13 cellular contexts compared by ENCODE assay signal in the genomic region with DNA sequence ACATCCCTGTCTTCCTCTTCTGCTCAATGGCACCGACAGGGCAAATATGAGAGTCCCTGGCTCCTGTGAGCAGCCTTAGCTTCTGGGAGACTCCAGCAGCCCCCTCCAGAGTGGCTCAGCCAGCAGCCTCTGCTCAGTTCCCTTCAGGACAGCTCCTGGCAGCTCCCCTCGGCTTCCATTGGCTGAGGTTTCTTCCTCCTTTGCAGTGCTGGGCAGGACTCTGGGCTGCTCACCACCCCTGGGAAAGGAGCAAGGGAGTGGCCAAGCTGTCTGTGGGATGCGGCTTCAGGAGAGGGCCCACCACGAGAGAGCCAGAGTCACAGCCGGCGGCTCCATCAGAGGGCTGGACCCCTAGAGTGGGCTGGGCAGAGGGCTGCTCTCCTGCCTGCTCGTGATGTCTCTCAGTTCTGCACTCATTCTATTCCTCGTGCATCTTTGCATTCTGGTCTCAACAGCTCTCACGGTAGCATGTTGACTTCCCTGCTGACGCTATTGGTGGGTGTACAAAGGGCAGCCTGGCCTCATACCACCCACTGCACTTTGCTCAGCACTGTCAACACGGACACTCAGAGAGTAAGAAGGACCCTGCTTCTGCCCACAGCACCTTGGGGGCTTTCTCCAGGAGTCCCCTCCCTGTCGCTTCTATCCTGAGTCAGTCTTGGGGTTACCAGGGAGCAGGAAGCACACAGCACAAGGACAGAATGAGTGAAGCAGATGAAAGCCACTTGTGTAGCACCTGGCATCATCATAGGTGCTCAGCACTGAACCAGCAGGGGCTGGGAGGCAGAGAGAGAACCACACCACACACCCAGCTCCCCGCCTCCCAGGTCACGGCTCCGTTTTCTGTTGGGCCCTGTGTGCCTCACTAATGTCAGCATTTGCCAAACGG.
DNase-seq lines count a peak whose midpoint lies in the region; ATAC-seq and TF ChIP-seq lines count a peak whose summit lies in the region.
"Had no signal": no experiment of that assay in that cellular context is flagged by ENCODE, and none has a peak within 500 bp of the region (broad histone marks: within the 10 kb centered on the region; RNA-seq: fewer than 3 reads in every experiment).

No MANE protein-coding gene starts in this region.

- H3K4me3 ChIP-seq in cardiac muscle cell: no peak overlapping the region
- H3K4me3 ChIP-seq in testis: no peak overlapping the region

- H3K36me3 ChIP-seq in cardiac muscle cell: no peaks in the 10 kb centered on the region
- no peaks in the 10 kb centered on the region for H3K36me3 ChIP-seq in testis (ENCODE audit: low read depth, missing control alignments)
- H3K36me3 ChIP-seq: brain microvascular endothelial cell had no signal

- TF ChIP-seq CTCF in cardiac muscle cell (IDR thresholded peaks at IDR 0.05; ENCODE audit: low read depth, low read length) (no peak), omental fat pad (IDR thresholded peaks at IDR 0.05) (no peak), testis (IDR thresholded peaks at IDR 0.05) (no peak)

- H3K27ac ChIP-seq in cardiac muscle cell (peak overlapping the region; percentile 62), testis (no peak overlapping the region)
- H3K27ac ChIP-seq: brain microvascular endothelial cell, VCaP had no signal

- intact Hi-C loops in testis (cut with DNase I; ENCODE audit: low total_unique reads): no loop called here

- no peak for TF ChIP-seq POLR2A in testis (IDR thresholded peaks at IDR 0.05)

- H3K27me3 ChIP-seq in cardiac muscle cell: no peaks in the 10 kb centered on the region
- H3K27me3 ChIP-seq in testis: no peaks in the 10 kb centered on the region

- ATAC-seq in omental fat pad (ENCODE audit: low FRiP score): peak; percentile 25
- ATAC-seq in GM18511 (IDR thresholded peaks at IDR 0.05; ENCODE audit: unreplicated experiment): no peak
- ATAC-seq: CD8-positive, alpha-beta T cell had no signal

- H3K4me1 ChIP-seq in cardiac muscle cell (ENCODE audit: low read depth): peaks cover 29% of the 10 kb centered on the region
- no peaks in the 10 kb centered on the region for H3K4me1 ChIP-seq in testis

- DNase-seq in EH (ENCODE audit: low read depth) (peak; percentile 24), NCI-H2227 (lab: John Stamatoyannopoulos, UW; ENCODE audit: unreplicated experiment) (peak; percentile 42), cardiac muscle cell (ENCODE audit: low read depth in 1 of 2, low spot score in 1 of 2) (peak; percentile 29 to 71), omental fat pad (ENCODE audit: low spot score) (no peak), testis (no peak), C1 segment of cervical spinal cord (lab: John Stamatoyannopoulos, UW) (no peak)
- DNase-seq in stimulated activated CD4-positive, alpha-beta T cell treated with anti-CD3 and anti-CD28 coated beads, Interleukin-2, amount 100 ng/mL, for 48 hours: no peak
- DNase-seq: activated T-cell treated with anti-CD3 and anti-CD28 coated beads, Interleukin-2, amount 50 U/mL, for 24 hours; stimulated activated naive CD4-positive, alpha-beta T cell treated with Interleukin-2 at 50 U/mL for 16 hours had no signal

- 50 to 73% methylated on average over 5 to 16 of the region's 16 CpGs for WGBS in testis, 2 donors

- H3K9me3 ChIP-seq in cardiac muscle cell (ENCODE audit: low read depth): no peaks in the 10 kb centered on the region
- no peaks in the 10 kb centered on the region for H3K9me3 ChIP-seq in testis

Comparison
In these comparisons a context has a peak if more than half of its experiments do, and no peak if none do; other contexts are left out.
1. DNase-seq: peak in EH (single experiment), NCI-H2227 (single experiment) and cardiac muscle cell (2 of 2); none in omental fat pad (single experiment), stimulated activated CD4-positive, alpha-beta T cell treated with anti-CD3 and anti-CD28 coated beads, Interleukin-2, amount 100 ng/mL, for 48 hours (0 of 2), testis (single experiment) and C1 segment of cervical spinal cord (0 of 14).